In the genomic region with DNA sequence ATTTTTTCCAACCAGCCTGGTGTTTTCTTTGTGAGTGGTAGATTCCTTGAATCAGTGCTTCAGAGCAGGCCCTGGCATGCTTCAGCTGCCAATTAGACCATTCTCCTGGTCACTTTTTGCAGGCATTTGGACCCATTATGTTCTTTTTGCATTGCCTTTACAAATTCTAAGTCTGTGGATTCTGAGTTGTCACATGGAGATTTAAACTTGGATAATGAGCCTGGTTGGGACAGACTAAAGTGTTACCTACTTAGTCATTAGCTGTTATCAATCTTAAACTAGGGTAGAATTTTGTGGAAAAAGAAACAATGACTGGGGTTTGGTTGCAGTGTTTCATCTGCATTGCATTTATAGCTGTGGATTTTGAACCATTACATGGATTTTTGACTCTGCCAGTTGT, we compare ENCODE assay signal across 1 cellular context.
TF ChIP-seq lines count a peak whose summit lies in the region.

No MANE protein-coding gene starts in this region.

TF ChIP-seq in WTC11, 78 proteins besides CTCF, POLR2A, EP300 and RAD21 (continued from another document):
- TF ChIP-seq ZNF317 (CRISPR knock-in tag; IDR thresholded peaks at IDR 0.05; ENCODE audit: borderline replicate concordance, low read depth) (no peak), FOXJ3 (CRISPR knock-in tag; IDR thresholded peaks at IDR 0.05; ENCODE audit: borderline replicate concordance) (no peak), MYBL2 (CRISPR knock-in tag; IDR thresholded peaks at IDR 0.05) (no peak), GRHL2 (CRISPR knock-in tag; IDR thresholded peaks at IDR 0.05; ENCODE audit: insufficient replicate concordance, severe bottlenecking) (no peak)
- TF ChIP-seq, protein P1, sequence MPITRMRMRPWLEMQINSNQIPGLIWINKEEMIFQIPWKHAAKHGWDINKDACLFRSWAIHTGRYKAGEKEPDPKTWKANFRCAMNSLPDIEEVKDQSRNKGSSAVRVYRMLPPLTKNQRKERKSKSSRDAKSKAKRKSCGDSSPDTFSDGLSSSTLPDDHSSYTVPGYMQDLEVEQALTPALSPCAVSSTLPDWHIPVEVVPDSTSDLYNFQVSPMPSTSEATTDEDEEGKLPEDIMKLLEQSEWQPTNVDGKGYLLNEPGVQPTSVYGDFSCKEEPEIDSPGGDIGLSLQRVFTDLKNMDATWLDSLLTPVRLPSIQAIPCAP (CRISPR knock-in tag; IDR thresholded peaks at IDR 0.05): no peak
- TF ChIP-seq, protein P2, sequence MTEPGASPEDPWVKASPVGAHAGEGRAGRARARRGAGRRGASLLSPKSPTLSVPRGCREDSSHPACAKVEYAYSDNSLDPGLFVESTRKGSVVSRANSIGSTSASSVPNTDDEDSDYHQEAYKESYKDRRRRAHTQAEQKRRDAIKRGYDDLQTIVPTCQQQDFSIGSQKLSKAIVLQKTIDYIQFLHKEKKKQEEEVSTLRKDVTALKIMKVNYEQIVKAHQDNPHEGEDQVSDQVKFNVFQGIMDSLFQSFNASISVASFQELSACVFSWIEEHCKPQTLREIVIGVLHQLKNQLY (CRISPR knock-in tag; IDR thresholded peaks at IDR 0.05): no peak
- TF ChIP-seq, protein P3, sequence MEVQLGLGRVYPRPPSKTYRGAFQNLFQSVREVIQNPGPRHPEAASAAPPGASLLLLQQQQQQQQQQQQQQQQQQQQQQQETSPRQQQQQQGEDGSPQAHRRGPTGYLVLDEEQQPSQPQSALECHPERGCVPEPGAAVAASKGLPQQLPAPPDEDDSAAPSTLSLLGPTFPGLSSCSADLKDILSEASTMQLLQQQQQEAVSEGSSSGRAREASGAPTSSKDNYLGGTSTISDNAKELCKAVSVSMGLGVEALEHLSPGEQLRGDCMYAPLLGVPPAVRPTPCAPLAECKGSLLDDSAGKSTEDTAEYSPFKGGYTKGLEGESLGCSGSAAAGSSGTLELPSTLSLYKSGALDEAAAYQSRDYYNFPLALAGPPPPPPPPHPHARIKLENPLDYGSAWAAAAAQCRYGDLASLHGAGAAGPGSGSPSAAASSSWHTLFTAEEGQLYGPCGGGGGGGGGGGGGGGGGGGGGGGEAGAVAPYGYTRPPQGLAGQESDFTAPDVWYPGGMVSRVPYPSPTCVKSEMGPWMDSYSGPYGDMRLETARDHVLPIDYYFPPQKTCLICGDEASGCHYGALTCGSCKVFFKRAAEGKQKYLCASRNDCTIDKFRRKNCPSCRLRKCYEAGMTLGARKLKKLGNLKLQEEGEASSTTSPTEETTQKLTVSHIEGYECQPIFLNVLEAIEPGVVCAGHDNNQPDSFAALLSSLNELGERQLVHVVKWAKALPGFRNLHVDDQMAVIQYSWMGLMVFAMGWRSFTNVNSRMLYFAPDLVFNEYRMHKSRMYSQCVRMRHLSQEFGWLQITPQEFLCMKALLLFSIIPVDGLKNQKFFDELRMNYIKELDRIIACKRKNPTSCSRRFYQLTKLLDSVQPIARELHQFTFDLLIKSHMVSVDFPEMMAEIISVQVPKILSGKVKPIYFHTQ (CRISPR knock-in tag; IDR thresholded peaks at IDR 0.05): no peak
